8 cellular contexts compared by ENCODE assay signal in the genomic region with DNA sequence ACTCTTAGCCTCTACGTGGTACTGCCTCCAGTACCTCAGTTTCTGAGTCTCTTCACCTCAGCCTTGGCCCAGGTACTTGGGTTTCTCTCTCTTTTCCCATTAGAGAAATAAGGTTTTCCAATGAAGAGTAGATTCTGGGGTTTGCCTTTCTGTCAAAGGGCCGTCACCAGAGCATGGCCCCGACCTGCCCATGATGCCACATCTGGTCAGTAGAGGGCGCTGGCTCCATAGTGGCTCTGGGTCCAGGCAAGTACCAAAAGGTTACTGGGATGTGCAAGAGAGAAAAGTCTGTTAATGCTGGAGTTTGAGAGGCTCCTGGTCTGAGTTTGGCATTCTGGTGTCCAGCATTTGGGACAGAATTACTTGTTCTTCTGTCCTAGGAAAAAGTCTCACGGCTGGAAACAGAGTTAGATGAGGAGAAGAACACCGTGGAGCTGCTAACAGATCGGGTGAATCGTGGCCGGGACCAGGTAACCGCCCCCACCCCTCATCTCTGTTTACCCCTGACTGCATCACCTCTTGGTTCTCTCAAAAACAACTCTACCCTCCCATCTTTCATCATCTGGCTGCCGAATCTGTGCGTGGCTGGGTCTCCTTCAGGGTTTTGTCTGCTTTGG. TPM values are rescaled to one million over a fixed set of nuclear protein-coding genes. Genes with fewer than 3 reads are reported as not detected.
DNase-seq lines count a peak whose midpoint lies in the region; ATAC-seq and TF ChIP-seq lines count a peak whose summit lies in the region.

No MANE protein-coding gene starts in this region.

- H3K27ac ChIP-seq in ascending aorta: no peak overlapping the region

- H3K27me3 ChIP-seq in ascending aorta: no peaks in the 10 kb centered on the region

- H3K9me3 ChIP-seq in ascending aorta: no peaks in the 10 kb centered on the region

- no peaks in the 10 kb centered on the region for H3K36me3 ChIP-seq in ascending aorta

- peak; percentile 91 for TF ChIP-seq CTCF in GM12865 (IDR thresholded peaks at IDR 0.05; ENCODE audit: insufficient read depth, low read depth, low read length, missing control alignments)
- peak; percentile 70 to 90 (median 88) for TF ChIP-seq CTCF in ascending aorta (IDR thresholded peaks at IDR 0.05)

- ATAC-seq in GM21737 (IDR thresholded peaks at IDR 0.05; ENCODE audit: unreplicated experiment) (no peak), HG03135 (IDR thresholded peaks at IDR 0.05; ENCODE audit: unreplicated experiment) (no peak)

- intact Hi-C loops in ascending aorta (cut with DNase I): loop anchor here (2.0 to 5.0 kb wide), 2 partner anchors 92 to 200 kb away; no protein-coding TSS in a partner anchor

- peaks cover 3 to 4% of the 10 kb centered on the region in 2 donors for H3K4me1 ChIP-seq in ascending aorta

- H3K4me3 ChIP-seq in GM12865 (ENCODE audit: low read depth, low read length) (no peak overlapping the region), ascending aorta (no peak overlapping the region)

- DNase-seq in GM12865 (ENCODE audit: low read depth): peak; percentile 80
- DNase-seq in NCI-H1092 (lab: John Stamatoyannopoulos, UW): peak; percentile 61
- DNase-seq in T1000 (lab: John Stamatoyannopoulos, UW): peak; percentile 66
- DNase-seq in ascending aorta (ENCODE audit: low spot score in 2 of 2): peak in 1 of 2 donors; percentile 85
- peak; percentile 81 for DNase-seq in hepatic stellate cell (ENCODE audit: low spot score)
- peak; percentile 77 for DNase-seq in stimulated activated CD4-positive, alpha-beta T cell treated with anti-CD3 and anti-CD28 coated beads, Interleukin-12 subunit alpha, Interleukin-12 subunit beta, amount 100 ng/mL, for 4 hours

RNA-seq across cellular contexts. Expression of a gene that starts 5.3 kb away (rescaled TPM):
- 2.3 TPM for total RNA-seq in ascending aorta

RNA-seq across cellular contexts. Expression of a gene that starts 23.6 kb away (rescaled TPM):
- not detected for total RNA-seq in ascending aorta
